8 cellular contexts compared by ENCODE assay signal in genomic region chr3:42755681-42756578, GRCh38. TPM values are rescaled to one million over a fixed set of nuclear protein-coding genes. Genes with fewer than 3 reads are reported as not detected.
DNase-seq lines count a peak whose midpoint lies in the region; ATAC-seq and TF ChIP-seq lines count a peak whose summit lies in the region.

No MANE protein-coding gene starts in this region.

- H3K4me3 ChIP-seq in spleen: no peak overlapping the region

- no peaks in the 10 kb centered on the region for H3K9me3 Mint-ChIP-seq in CD4-positive, alpha-beta T cell

- H3K27ac ChIP-seq in CD4-positive, alpha-beta T cell (ENCODE audit: low read depth, low read length): no peak overlapping the region
- H3K27ac ChIP-seq in spleen: no peak overlapping the region

- 73 to 85% (median 80%) methylated on average over 5 of the region's 5 CpGs for WGBS in spleen, 5 donors

- H3K36me3 Mint-ChIP-seq in CD4-positive, alpha-beta T cell (ENCODE audit: low read depth): no peaks in the 10 kb centered on the region

- peaks cover 0 to 7% (median 0%) of the 10 kb centered on the region in 6 donors for H3K36me3 ChIP-seq in spleen

- POLR2A ChIA-PET in CD4-positive, alpha-beta T cell (lab: Charles Lee): interaction anchor here (0.6 to 1.1 kb wide), 4 partner anchors 8 to 153 kb away, joined by 3 to 5 read pairs (median 4); no protein-coding TSS in a partner anchor

- CTCF ChIA-PET in CD4-positive, alpha-beta T cell (lab: Charles Lee): no interaction called here

- H3K27me3 ChIP-seq in CD4-positive, alpha-beta T cell (ENCODE audit: control insufficient read depth, insufficient read depth, low read length): no peaks in the 10 kb centered on the region
- no peaks in the 10 kb centered on the region for H3K27me3 ChIP-seq in spleen (replicated peaks in 1 of 7)

- no peak overlapping the region for H3K27ac Mint-ChIP-seq in CD4-positive, alpha-beta T cell

- peak; percentile 57 for ATAC-seq in CD4-positive, alpha-beta T cell (ENCODE audit: poor library complexity)
- ATAC-seq in GM21447 (IDR thresholded peaks at IDR 0.05; ENCODE audit: unreplicated experiment) (no peak), HG03280 (IDR thresholded peaks at IDR 0.05; ENCODE audit: unreplicated experiment) (no peak)

- TF ChIP-seq CTCF in CD4-positive, alpha-beta T cell (IDR thresholded peaks at IDR 0.05): peak; percentile 38
- TF ChIP-seq CTCF in spleen (IDR thresholded peaks at IDR 0.05 in 8 of 11, conservative IDR thresholded peaks at IDR 0.05 in 3 of 11): peak in 2 of 11 experiments; percentile 20 to 21

- no peak for TF ChIP-seq POLR2A in spleen (IDR thresholded peaks at IDR 0.05)

- peaks cover 4% of the 10 kb centered on the region for H3K4me1 Mint-ChIP-seq in CD4-positive, alpha-beta T cell (ENCODE audit: low read depth)

- H3K9me3 ChIP-seq in CD4-positive, alpha-beta T cell (ENCODE audit: control insufficient read depth, low read length): no peaks in the 10 kb centered on the region
- H3K9me3 ChIP-seq in spleen: no peaks in the 10 kb centered on the region

- peak in 1 of 10 experiments; percentile 8 for DNase-seq in CD4-positive, alpha-beta T cell
- DNase-seq in HT-29 (ENCODE audit: low spot score): peak; percentile 17
- DNase-seq in activated CD4-positive, alpha-beta T cell treated with anti-CD3 and anti-CD28 coated beads, Interleukin-2, amount 50 U/mL, for 1 hour: peak; percentile 13
- DNase-seq in iPS-NIHi11 (ENCODE audit: low spot score): peak; percentile 71
- no peak for DNase-seq in spleen
- no peak for DNase-seq in NCI-H446 treated with DMSO at 0.1 percent for 48 hours (lab: John Stamatoyannopoulos, UW)

- no peak overlapping the region for H3K4me3 Mint-ChIP-seq in CD4-positive, alpha-beta T cell

- H3K4me1 ChIP-seq in spleen: peaks cover 0 to 3% (median 0%) of the 10 kb centered on the region in 6 donors

- H3K27me3 Mint-ChIP-seq in CD4-positive, alpha-beta T cell: no peaks in the 10 kb centered on the region

- intact Hi-C loops in CD4-positive, alpha-beta T cell (cut with DNase I, micrococcal nuclease): no loop called here
- intact Hi-C loops in spleen (cut with DNase I; ENCODE audit: low total_unique reads): no loop called here

RNA-seq across cellular contexts. Expression of gene CCDC13, which starts 17.1 kb away (rescaled TPM):
- total RNA-seq in CD4-positive, alpha-beta T cell: under 1 TPM in 1 of 2 experiments, not detected in 1; 0.38 TPM
- total RNA-seq in HT-29 (2014; rRNA removed; shearing (Covaris generic)): not detected in 2 replicates
- 1 to 10 TPM in 6 of 7 donors, under 1 TPM in 1; 0.70 to 3.7 (median 1.4) TPM for total RNA-seq in spleen
- polyA plus RNA-seq in spleen: under 1 TPM; 0.51 to 0.93 (median 0.70) TPM

RNA-seq across cellular contexts. Expression of gene HIGD1A, which starts 48.4 kb away (rescaled TPM):
- total RNA-seq in CD4-positive, alpha-beta T cell: 10 to 100 TPM in 1 of 2 experiments, 1 to 10 TPM in 1; 9.3 to 11.3 TPM
- total RNA-seq in HT-29 (2014; rRNA removed; shearing (Covaris generic)): 22.5 and 32.2 TPM in 2 replicates
- 10 to 100 TPM; 48.5 to 89.0 (median 58.8) TPM for total RNA-seq in spleen
- 10 to 100 TPM; 39.4 to 86.6 (median 60.5) TPM for polyA plus RNA-seq in spleen

RNA-seq across cellular contexts. Expression of gene ACKR2, which starts 53.3 kb away (rescaled TPM):
- total RNA-seq in CD4-positive, alpha-beta T cell: under 1 TPM in 1 of 2 experiments, not detected in 1; 0.42 TPM
- 0.18 TPM in 1 of 2 replicates, not detected in the other for total RNA-seq in HT-29 (2014; rRNA removed; shearing (Covaris generic))
- 1 to 10 TPM in 5 of 7 donors, under 1 TPM in 2; 0.52 to 4.4 (median 1.2) TPM for total RNA-seq in spleen
- under 1 TPM; 0.17 to 0.42 (median 0.33) TPM for polyA plus RNA-seq in spleen

RNA-seq across cellular contexts. Expression of gene HHATL, which starts 53.3 kb away (rescaled TPM):
- not detected for total RNA-seq in CD4-positive, alpha-beta T cell
- total RNA-seq in HT-29 (2014; rRNA removed; shearing (Covaris generic)): not detected in 2 replicates
- total RNA-seq in spleen: not detected
- polyA plus RNA-seq in spleen: under 1 TPM in 2 of 3 donors, not detected in 1; 0.13 to 0.42 TPM

Comparison
In these comparisons a context has a peak if more than half of its experiments do, and no peak if none do; other contexts are left out.
1. DNase-seq: peak in HT-29 (single experiment), activated CD4-positive, alpha-beta T cell treated with anti-CD3 and anti-CD28 coated beads, Interleukin-2, amount 50 U/mL, for 1 hour (single experiment) and iPS-NIHi11 (single experiment); none in spleen (single experiment) and NCI-H446 treated with DMSO at 0.1 percent for 48 hours (single experiment).